ENCODE assay signal across 1 cellular context in genomic region chr11:69446108-69446507, GRCh38.
TF ChIP-seq lines count a peak whose summit lies in the region.

No MANE protein-coding gene starts in this region.

TF ChIP-seq in IMR-90, 13 proteins besides CTCF, POLR2A, EP300 and RAD21:
- TF ChIP-seq CEBPB (IDR thresholded peaks at IDR 0.05; ENCODE audit: low read depth, low read length) (0 out of 2 replicates have a peak, but pooled peaks have one; percentile 37), MAZ (IDR thresholded peaks at IDR 0.05; ENCODE audit: borderline replicate concordance, low read depth, low read length) (no peak), SMC3 (IDR thresholded peaks at IDR 0.05; ENCODE audit: low read depth, low read length) (no peak)
